26 cellular contexts compared by ENCODE assay signal in the genomic region with DNA sequence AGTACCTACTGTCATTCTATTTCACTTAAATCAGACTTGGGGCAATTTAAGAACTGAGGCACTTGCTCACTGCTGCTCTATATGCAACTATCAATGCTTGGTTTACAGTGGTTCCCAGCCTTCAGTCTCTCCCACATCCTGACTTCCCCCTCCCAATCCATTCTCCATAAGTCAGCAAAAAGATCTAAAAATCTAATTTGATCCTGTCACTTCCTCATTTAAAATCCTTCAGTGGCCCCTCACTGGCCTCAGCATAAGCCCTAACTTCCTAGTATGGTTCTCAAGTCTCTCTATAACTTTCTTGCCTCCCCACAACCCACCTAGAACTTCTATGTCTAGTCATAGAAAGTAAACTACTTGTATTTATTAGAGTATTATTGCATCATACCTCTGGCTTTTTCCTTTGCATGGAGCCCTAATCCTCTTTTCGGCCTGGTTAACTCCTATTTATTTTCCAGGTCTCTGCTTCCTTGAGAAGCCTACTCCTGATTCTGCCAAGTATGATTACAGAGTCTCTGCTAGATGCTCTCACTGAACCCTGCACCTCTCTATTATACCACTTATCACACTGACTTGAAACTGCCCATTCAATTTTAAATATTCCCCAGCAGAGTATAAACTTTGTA.
DNase-seq lines count a peak whose midpoint lies in the region; ATAC-seq and TF ChIP-seq lines count a peak whose summit lies in the region.
"Had no signal": no experiment of that assay in that cellular context is flagged by ENCODE, and none has a peak within 500 bp of the region (broad histone marks: within the 10 kb centered on the region; RNA-seq: fewer than 3 reads in every experiment).

No MANE protein-coding gene starts in this region.

- H3K27ac ChIP-seq in WERI-Rb-1: peak overlapping the region; percentile 65
- H3K27ac ChIP-seq: brain microvascular endothelial cell, C4-2B, KMS-11, PC-9, uterus had no signal

- no peaks in the 10 kb centered on the region for H3K27me3 ChIP-seq in WERI-Rb-1 (ENCODE audit: insufficient read depth, low read depth, severe bottlenecking)
- H3K27me3 ChIP-seq: brain microvascular endothelial cell, uterus had no signal

- H3K27ac Mint-ChIP-seq in nephron progenitor cell: peak overlapping the region; percentile 3
- H3K27ac Mint-ChIP-seq: activated CD8-positive, alpha-beta T cell treated with anti-CD3 and anti-CD28 coated beads for 36 hours; stimulated activated effector memory CD8-positive, alpha-beta T cell treated with anti-CD3 and anti-CD28 coated beads, Interleukin-12 subunit alpha, Interleukin-12 subunit beta, amount 100 ng/mL, for 72 hours; T-cell had no signal

- no peaks in the 10 kb centered on the region for H3K9me3 ChIP-seq in WERI-Rb-1 (ENCODE audit: severe bottlenecking)
- H3K9me3 ChIP-seq: uterus had no signal

- peak; percentile 3 for DNase-seq in H4 (ENCODE audit: low spot score)
- peak; percentile 65 for DNase-seq in NCI-H82 (lab: John Stamatoyannopoulos, UW)
- peak; percentile 30 for DNase-seq in WERI-Rb-1
- no peak for DNase-seq in nephron progenitor cell
- DNase-seq: activated CD4-positive, CD25-positive, alpha-beta regulatory T cell treated with anti-CD3 and anti-CD28 coated beads, Interleukin-2, amount 50 U/mL, for 72 hours; activated CD8-positive, alpha-beta T cell treated with anti-CD3 and anti-CD28 coated beads for 36 hours; activated gamma-delta T cell treated with Interleukin-2 at 50 U/mL for 16 hours; activated T-cell treated with anti-CD3 and anti-CD28 coated beads for 4 hours; brain microvascular endothelial cell; EL; glutamatergic neuron; mesendoderm; NCI-H1105; NCI-H2029; occipital lobe; PC-9; Right ventricle myocardium superior; T-cell; uterus had no signal

- H3K4me3 ChIP-seq in WERI-Rb-1 (ENCODE audit: low read depth, low read length): no peak overlapping the region
- H3K4me3 ChIP-seq: PC-9, smooth muscle cell, uterus had no signal

- H3K4me3 Mint-ChIP-seq in nephron progenitor cell: no peak overlapping the region
- H3K4me3 Mint-ChIP-seq: activated CD8-positive, alpha-beta T cell treated with anti-CD3 and anti-CD28 coated beads for 36 hours; stimulated activated effector memory CD8-positive, alpha-beta T cell treated with anti-CD3 and anti-CD28 coated beads, Interleukin-12 subunit alpha, Interleukin-12 subunit beta, amount 100 ng/mL, for 72 hours; T-cell had no signal

- peaks cover 49% of the 10 kb centered on the region for H3K36me3 Mint-ChIP-seq in nephron progenitor cell (ENCODE audit: low read depth)

- H3K27me3 Mint-ChIP-seq in nephron progenitor cell (ENCODE audit: low read depth, poor library complexity): no peaks in the 10 kb centered on the region
- H3K27me3 Mint-ChIP-seq: activated CD8-positive, alpha-beta T cell treated with anti-CD3 and anti-CD28 coated beads for 36 hours; T-cell had no signal

- no peaks in the 10 kb centered on the region for H3K9me3 Mint-ChIP-seq in nephron progenitor cell
- H3K9me3 Mint-ChIP-seq: activated CD8-positive, alpha-beta T cell treated with anti-CD3 and anti-CD28 coated beads for 36 hours; stimulated activated effector memory CD8-positive, alpha-beta T cell treated with anti-CD3 and anti-CD28 coated beads, Interleukin-12 subunit alpha, Interleukin-12 subunit beta, amount 100 ng/mL, for 72 hours; T-cell had no signal

- H3K36me3 ChIP-seq in WERI-Rb-1: peaks cover 20% of the 10 kb centered on the region
- H3K36me3 ChIP-seq: brain microvascular endothelial cell, uterus had no signal

- no peaks in the 10 kb centered on the region for H3K4me1 Mint-ChIP-seq in nephron progenitor cell
- H3K4me1 Mint-ChIP-seq: stimulated activated effector memory CD8-positive, alpha-beta T cell treated with anti-CD3 and anti-CD28 coated beads, Interleukin-12 subunit alpha, Interleukin-12 subunit beta, amount 100 ng/mL, for 72 hours; T-cell had no signal

- ATAC-seq in HG02870 (IDR thresholded peaks at IDR 0.05; ENCODE audit: unreplicated experiment) (no peak), GM21717 (IDR thresholded peaks at IDR 0.05; ENCODE audit: unreplicated experiment) (no peak), GM19463 (IDR thresholded peaks at IDR 0.05; ENCODE audit: unreplicated experiment) (no peak)
- ATAC-seq: activated CD8-positive, alpha-beta T cell treated with anti-CD3 and anti-CD28 coated beads for 36 hours; stimulated activated effector memory CD8-positive, alpha-beta T cell treated with anti-CD3 and anti-CD28 coated beads, Interleukin-12 subunit alpha, Interleukin-12 subunit beta, amount 100 ng/mL, for 72 hours; T-cell had no signal

- TF ChIP-seq CTCF in WERI-Rb-1 (IDR thresholded peaks at IDR 0.05; ENCODE audit: low read depth, low read length): no peak
- TF ChIP-seq CTCF in nephron progenitor cell (IDR thresholded peaks at IDR 0.05): no peak
